In genomic region chr16:17225551-17225950, GRCh38 we compare ENCODE assay signal across 11 cellular contexts.
DNase-seq lines count a peak whose midpoint lies in the region; ATAC-seq and TF ChIP-seq lines count a peak whose summit lies in the region.
"Had no signal": no experiment of that assay in that cellular context is flagged by ENCODE, and none has a peak within 500 bp of the region (broad histone marks: within the 10 kb centered on the region; RNA-seq: fewer than 3 reads in every experiment).

No MANE protein-coding gene starts in this region.

- TF ChIP-seq CTCF in natural killer cell (IDR thresholded peaks at IDR 0.05): no peak

- ATAC-seq in central memory CD8-positive, alpha-beta T cell (replicated peaks; ENCODE audit: extremely low read depth, poor library complexity, severe bottlenecking): no peak
- ATAC-seq in natural killer cell (no peak), T-cell (replicated peaks in 1 of 4) (no peak), HG02623 (IDR thresholded peaks at IDR 0.05; ENCODE audit: unreplicated experiment) (no peak), HG02642 (IDR thresholded peaks at IDR 0.05; ENCODE audit: poor library complexity, unreplicated experiment) (no peak)

- intact Hi-C loops in natural killer cell (cut with micrococcal nuclease): loop anchor here (2.0 to 5.0 kb wide), 3 partner anchors 117 to 247 kb away; partner anchors contain the start of gene XYLT1

- H3K4me3 Mint-ChIP-seq in central memory CD8-positive, alpha-beta T cell: no peak overlapping the region
- H3K4me3 Mint-ChIP-seq in natural killer cell: peak overlapping the region; percentile 82
- H3K4me3 Mint-ChIP-seq in T-cell: no peak overlapping the region
- H3K4me3 Mint-ChIP-seq: activated CD8-positive, alpha-beta memory T cell treated with anti-CD3 and anti-CD28 coated beads, Interleukin-2, amount 10 ng/mL, durations not matched to agents 7 days and 5 days; B cell had no signal

- H3K27ac Mint-ChIP-seq in central memory CD8-positive, alpha-beta T cell (ENCODE audit: low read depth): peak overlapping the region; percentile 14
- H3K27ac Mint-ChIP-seq in natural killer cell (peak overlapping the region; percentile 79 to 84), T-cell (no peak overlapping the region)
- H3K27ac Mint-ChIP-seq: B cell had no signal

- DNase-seq in AG08395 (ENCODE audit: low spot score) (peak; percentile 47), LHCN-M2 (ENCODE audit: low read depth) (peak; percentile 17), natural killer cell (no peak), T-cell (no peak), cerebellar nuclear complex (lab: John Stamatoyannopoulos, UW) (no peak)
- no peak for DNase-seq in central memory CD8-positive, alpha-beta T cell (ENCODE audit: low spot score in 2 of 2)
- DNase-seq: NCI-H2227 treated with DMSO at 0.1 percent for 48 hours had no signal

- CTCF ChIA-PET in T-cell (lab: Charles Lee): no interaction called here

- peaks cover 30% of the 10 kb centered on the region for H3K4me1 Mint-ChIP-seq in central memory CD8-positive, alpha-beta T cell
- H3K4me1 Mint-ChIP-seq in natural killer cell (peaks cover 42 to 54% of the 10 kb centered on the region in 2 donors), T-cell (peaks cover 24 to 35% (median 28%) of the 10 kb centered on the region in 3 donors)

- peaks cover 6% of the 10 kb centered on the region for H3K36me3 Mint-ChIP-seq in central memory CD8-positive, alpha-beta T cell (ENCODE audit: insufficient read depth)
- H3K36me3 Mint-ChIP-seq in natural killer cell (peaks cover 7% of the 10 kb centered on the region), T-cell (peaks cover 42% of the 10 kb centered on the region)

- H3K27me3 Mint-ChIP-seq in central memory CD8-positive, alpha-beta T cell: no peaks in the 10 kb centered on the region
- no peaks in the 10 kb centered on the region for H3K27me3 Mint-ChIP-seq in natural killer cell (ENCODE audit: low read depth in 2 of 2)
- no peaks in the 10 kb centered on the region for H3K27me3 Mint-ChIP-seq in T-cell
- H3K27me3 Mint-ChIP-seq: activated CD8-positive, alpha-beta memory T cell treated with anti-CD3 and anti-CD28 coated beads, Interleukin-2, amount 10 ng/mL, durations not matched to agents 7 days and 5 days; B cell had no signal

- no peaks in the 10 kb centered on the region for H3K9me3 Mint-ChIP-seq in central memory CD8-positive, alpha-beta T cell
- H3K9me3 Mint-ChIP-seq in natural killer cell (no peaks in the 10 kb centered on the region), T-cell (no peaks in the 10 kb centered on the region)

- POLR2A ChIA-PET in T-cell (lab: Charles Lee): interaction anchor here (0.6 kb wide), 3 partner anchors 12 to 239 kb away, joined by 3 to 4 read pairs (median 3); no protein-coding TSS in a partner anchor

Comparison
In these comparisons a context has a peak if more than half of its experiments do, and no peak if none do; other contexts are left out.
1. DNase-seq: peak in AG08395 (single experiment) and LHCN-M2 (single experiment); none in central memory CD8-positive, alpha-beta T cell (0 of 2), natural killer cell (single experiment), T-cell (0 of 34) and cerebellar nuclear complex (0 of 2).
2. H3K27ac Mint-ChIP-seq: peak in central memory CD8-positive, alpha-beta T cell (single experiment) and natural killer cell (2 of 2); none in T-cell (0 of 2).